In the genomic region with DNA sequence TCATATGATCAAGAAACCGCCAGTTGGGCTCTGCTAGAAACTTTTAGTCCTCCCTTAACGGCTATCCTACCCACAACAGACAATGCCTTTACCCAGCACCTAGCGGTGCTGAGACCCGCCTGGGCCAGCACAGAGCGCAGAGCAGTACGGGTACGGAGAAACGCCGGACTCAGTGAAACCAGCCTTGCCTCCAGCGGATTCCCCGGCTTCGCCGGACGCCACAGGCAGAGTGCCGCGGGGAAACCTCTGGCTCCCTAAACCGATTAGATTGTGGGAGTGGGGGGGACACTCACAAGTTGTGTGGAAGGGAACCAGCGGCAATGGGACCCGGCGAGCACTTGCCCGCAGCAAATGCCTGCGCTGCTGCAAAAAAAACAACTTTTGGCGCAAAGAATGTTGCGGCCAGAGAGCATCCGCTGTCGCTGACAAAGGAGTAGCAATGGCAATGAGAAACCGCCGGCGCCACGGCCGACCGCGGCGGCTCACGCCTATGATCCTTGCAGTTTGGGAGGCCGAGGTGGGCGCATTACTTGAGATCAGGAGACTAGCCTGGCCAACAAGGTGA, we compare ENCODE assay signal across 7 cellular contexts.
DNase-seq lines count a peak whose midpoint lies in the region; ATAC-seq and TF ChIP-seq lines count a peak whose summit lies in the region.

No MANE protein-coding gene starts in this region.

- H3K4me3 ChIP-seq in ascending aorta = peak overlapping the region; percentile 61 to 88
- no peak overlapping the region for H3K4me3 ChIP-seq in neural progenitor cell

- DNase-seq in ascending aorta (ENCODE audit: low spot score in 2 of 2) (no peak), lung microvascular endothelial cell (ENCODE audit: low read depth in 2 of 2) (peak; percentile 49 to 60), neural progenitor cell (ENCODE audit: low spot score) (no peak)
- peak; percentile 28 to 88 (median 70) for DNase-seq in stimulated activated naive CD4-positive, alpha-beta T cell (lab: John Stamatoyannopoulos, UW)

- no peaks in the 10 kb centered on the region for H3K79me2 ChIP-seq in neural progenitor cell (ENCODE audit: low read depth)

- H3K27me3 ChIP-seq in ascending aorta = no peaks in the 10 kb centered on the region
- H3K27me3 ChIP-seq in neural progenitor cell = no peaks in the 10 kb centered on the region

- peaks cover 4% of the 10 kb centered on the region for H3K27me3 Mint-ChIP-seq in neural progenitor cell (ENCODE audit: insufficient read depth, low read depth)

- no peaks in the 10 kb centered on the region for H3K4me1 Mint-ChIP-seq in neural progenitor cell

- H3K27ac ChIP-seq in ascending aorta (peak overlapping the region; percentile 96 to 97), neural progenitor cell (no peak overlapping the region)

- H3K4me1 ChIP-seq in ascending aorta = peaks cover 7% of the 10 kb centered on the region in 2 donors
- no peaks in the 10 kb centered on the region for H3K4me1 ChIP-seq in neural progenitor cell

- ATAC-seq in GM18868 (IDR thresholded peaks at IDR 0.05; ENCODE audit: unreplicated experiment) (peak; percentile 17), HG02885 (IDR thresholded peaks at IDR 0.05; ENCODE audit: poor library complexity, unreplicated experiment) (peak; percentile 32), SK-N-SH treated with all-trans-retinoic acid at 6 μM for 48 hours (peak; percentile 33)

- no peak overlapping the region for H3K4me3 Mint-ChIP-seq in neural progenitor cell

- H3K36me3 Mint-ChIP-seq in neural progenitor cell = no peaks in the 10 kb centered on the region

- H4K20me1 ChIP-seq in neural progenitor cell (ENCODE audit: low read depth) = no peaks in the 10 kb centered on the region

- H3K9me3 Mint-ChIP-seq in neural progenitor cell = peaks cover 30% of the 10 kb centered on the region

- H3K4me2 ChIP-seq in neural progenitor cell = no peak overlapping the region

- H3K36me3 ChIP-seq in ascending aorta (no peaks in the 10 kb centered on the region), neural progenitor cell (no peaks in the 10 kb centered on the region)

- intact Hi-C loops in ascending aorta (cut with DNase I) = loop anchor here (2.0 kb wide), 3 partner anchors 43 to 169 kb away; partner anchors contain the start of gene ZNF131

- no peak overlapping the region for H3K9ac ChIP-seq in neural progenitor cell

- H3K9me3 ChIP-seq in ascending aorta (peaks cover 20 to 33% of the 10 kb centered on the region in 2 donors), neural progenitor cell (ENCODE audit: low read depth) (no peaks in the 10 kb centered on the region)

- H3F3A ChIP-seq in neural progenitor cell (ENCODE audit: low read depth) = no peaks in the 10 kb centered on the region

- no peak overlapping the region for H3K27ac Mint-ChIP-seq in neural progenitor cell

- no peak for TF ChIP-seq CTCF in ascending aorta (IDR thresholded peaks at IDR 0.05)
- no peak for TF ChIP-seq CTCF in neural progenitor cell (IDR thresholded peaks at IDR 0.05)

- no peak overlapping the region for H2AFZ ChIP-seq in neural progenitor cell (replicated peaks)

TF ChIP-seq in SK-N-SH treated with all-trans-retinoic acid at 6 μM for 48 hours, 23 proteins besides CTCF, POLR2A, EP300 and RAD21:
- TF ChIP-seq SNAI2 (CRISPR knock-in tag; IDR thresholded peaks at IDR 0.05) = no peak
- TF ChIP-seq TCF4 (CRISPR knock-in tag; IDR thresholded peaks at IDR 0.05; ENCODE audit: borderline replicate concordance) = no peak

Comparison
In these comparisons a context has a peak if more than half of its experiments do, and no peak if none do; other contexts are left out.
1. DNase-seq: peak in lung microvascular endothelial cell (2 of 2) and stimulated activated naive CD4-positive, alpha-beta T cell (6 of 6); none in ascending aorta (0 of 2) and neural progenitor cell (single experiment).
2. Peak in every context shown above with its lines, with median percentiles within 50 percentile points of each other: ATAC-seq.